21 cellular contexts compared by ENCODE assay signal in the genomic region with DNA sequence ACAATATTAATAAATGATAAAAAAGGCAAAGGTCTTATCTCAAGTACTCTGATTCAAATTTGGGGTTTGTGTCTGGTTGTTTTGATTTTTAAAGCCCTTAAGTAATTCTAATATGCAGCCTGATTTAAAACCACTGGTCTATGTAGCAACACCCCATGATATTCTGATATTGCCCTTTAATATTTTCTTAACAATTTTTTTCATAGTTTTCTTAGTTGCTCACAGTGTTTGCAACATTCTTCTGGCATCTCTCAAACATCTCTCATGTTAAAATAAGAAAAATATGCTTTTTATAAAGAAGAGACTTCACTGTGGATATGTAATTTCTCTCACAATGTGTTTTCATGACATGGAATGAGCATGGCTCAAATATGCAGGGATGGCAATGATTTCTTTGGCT.
A peak's percentile ranks its signal among the peaks of the same experiment; 100 is the strongest.
DNase-seq lines count a peak whose midpoint lies in the region; ATAC-seq and TF ChIP-seq lines count a peak whose summit lies in the region.
"Had no signal": no experiment of that assay in that cellular context is flagged by ENCODE, and none has a peak within 500 bp of the region (broad histone marks: within the 10 kb centered on the region; RNA-seq: fewer than 3 reads in every experiment).

No MANE protein-coding gene starts in this region.

- no peaks in the 10 kb centered on the region for H3K27me3 ChIP-seq in stomach

- TF ChIP-seq EP300 in stomach (IDR thresholded peaks at IDR 0.05) = no peak

- DNase-seq in amniotic epithelial cell (ENCODE audit: low read depth) (peak; percentile 8), choroid plexus epithelial cell (ENCODE audit: low read depth) (peak; percentile 62), omental fat pad (ENCODE audit: low spot score) (no peak), stomach (no peak), AG08395 (ENCODE audit: low spot score) (no peak), H4 (ENCODE audit: low spot score) (no peak)
- DNase-seq: Caco-2; CD8-positive, alpha-beta T cell; MM.1S; NCI-H1417; NCI-H1694; NCI-H2029 treated with DMSO at 0.1 percent for 48 hours; NCI-H2227 treated with DMSO at 0.1 percent for 48 hours; NCI-H526 treated with DMSO at 0.1 percent for 48 hours; SHP77 treated with DMSO at 0.1 percent for 48 hours had no signal

- H3K4me3 ChIP-seq in choroid plexus epithelial cell (ENCODE audit: low read depth, low read length) (no peak overlapping the region), stomach (no peak overlapping the region)
- H3K4me3 ChIP-seq: A549 had no signal

- TF ChIP-seq CTCF in choroid plexus epithelial cell (conservative IDR thresholded peaks at IDR 0.05; ENCODE audit: low read depth, low read length) = no peak
- no peak for TF ChIP-seq CTCF in omental fat pad (IDR thresholded peaks at IDR 0.05)
- no peak for TF ChIP-seq CTCF in stomach (IDR thresholded peaks at IDR 0.05)

- no peaks in the 10 kb centered on the region for H3K9me3 ChIP-seq in stomach
- H3K9me3 ChIP-seq: A549, Caco-2 had no signal

- no peaks in the 10 kb centered on the region for H3K4me1 ChIP-seq in stomach
- H3K4me1 ChIP-seq: Caco-2 had no signal

- no peaks in the 10 kb centered on the region for H3K36me3 ChIP-seq in stomach

- peak; percentile 73 for ATAC-seq in omental fat pad (ENCODE audit: low FRiP score)
- no peak for ATAC-seq in HG02798 (IDR thresholded peaks at IDR 0.05; ENCODE audit: poor library complexity, unreplicated experiment)
- ATAC-seq: A549; CD8-positive, alpha-beta T cell; HCT116; Panc1 had no signal

- intact Hi-C loops in stomach (cut with DNase I; ENCODE audit: low total_unique reads) = no loop called here

- no peak overlapping the region for H3K27ac ChIP-seq in stomach
- H3K27ac ChIP-seq: C4-2B, KMS-11 had no signal

- no peak for TF ChIP-seq POLR2A in stomach (IDR thresholded peaks at IDR 0.05)

Comparison
In these comparisons a context has a peak if more than half of its experiments do, and no peak if none do; other contexts are left out.
1. DNase-seq: peak in amniotic epithelial cell (single experiment) and choroid plexus epithelial cell (single experiment); none in omental fat pad (single experiment), stomach (single experiment), AG08395 (single experiment) and H4 (single experiment).